15 cellular contexts compared by ENCODE assay signal in the genomic region with DNA sequence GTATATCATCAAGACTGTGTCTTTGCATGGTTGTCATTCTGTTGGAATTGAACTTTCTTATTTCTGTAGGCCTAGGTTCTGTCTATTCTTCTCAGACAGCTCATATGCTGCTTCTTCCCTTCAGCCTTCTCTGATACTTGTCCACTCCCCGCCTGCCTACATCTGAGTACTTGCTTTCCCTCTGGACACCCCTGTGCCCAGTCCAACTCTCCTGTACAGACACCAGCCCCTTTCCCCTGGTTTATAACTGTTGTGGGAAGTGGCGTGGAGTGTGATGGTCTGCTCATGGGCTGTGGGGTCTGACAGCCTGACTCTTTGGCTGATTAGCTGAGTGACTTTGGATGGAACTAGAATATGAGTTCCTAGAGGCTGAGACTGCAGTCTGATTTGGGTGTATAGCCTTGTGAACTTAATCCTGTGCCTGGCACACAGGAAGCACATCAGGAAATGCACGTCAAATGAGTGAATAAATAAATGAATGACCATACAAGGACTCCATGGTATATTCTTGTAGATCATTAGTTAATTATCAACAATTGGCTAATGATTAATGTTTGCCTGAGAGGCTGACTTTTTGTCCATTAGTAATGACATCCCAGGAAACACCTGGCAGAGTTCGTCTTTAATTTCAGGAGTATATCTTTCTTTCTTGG. TPM values are rescaled to one million over a fixed set of nuclear protein-coding genes. Genes with fewer than 3 reads are reported as not detected.
"Had no signal": no experiment of that assay in that cellular context is flagged by ENCODE, and none has a peak within 500 bp of the region (broad histone marks: within the 10 kb centered on the region; RNA-seq: fewer than 3 reads in every experiment).

No MANE protein-coding gene starts in this region.

- DNase-seq: activated CD4-positive, alpha-beta T cell treated with anti-CD3 and anti-CD28 coated beads, Interleukin-2, amount 50 U/mL, for 1 hour; activated effector memory CD4-positive, alpha-beta T cell treated with Interleukin-2 at 50 U/mL for 16 hours; activated T-cell treated with anti-CD3 and anti-CD28 coated beads, Interleukin-2, amount 50 U/mL, for 1 hour; dermis blood vessel endothelial cell; immature natural killer cell; left ventricle myocardium superior; mesendoderm; stimulated activated naive B cell treated with anti-CD40 and anti-IgM and Interleukin-4, amounts not matched to agents 10 μg/mL and 1 μg/mL and 100 μg/mL, for 72 hours; substantia nigra; T-helper 17 cell had no signal

- H3K4me3 ChIP-seq: neural progenitor cell, right atrium auricular region had no signal

- H3K27me3 ChIP-seq: neural progenitor cell, right atrium auricular region had no signal

- H3K27ac ChIP-seq: neural progenitor cell, parathyroid adenoma, right atrium auricular region had no signal

- ATAC-seq: esophagus mucosa; left ventricle myocardium superior; stimulated activated naive B cell treated with anti-CD40 and anti-IgM and Interleukin-4, amounts not matched to agents 10 μg/mL and 1 μg/mL and 100 μg/mL, for 72 hours; T-helper 17 cell had no signal

- H3K9me3 ChIP-seq: right atrium auricular region had no signal

- H3K4me1 ChIP-seq: parathyroid adenoma, right atrium auricular region had no signal

- H3K36me3 ChIP-seq: neural progenitor cell, right atrium auricular region had no signal

RNA-seq across cellular contexts. Expression of a gene that starts 11.8 kb away (rescaled TPM):
- total RNA-seq: dermis blood vessel endothelial cell, myocyte had no signal
